18 cellular contexts compared by ENCODE assay signal in genomic region chr10:88820990-88821389, GRCh38. TPM values are rescaled to one million over a fixed set of nuclear protein-coding genes. Genes with fewer than 3 reads are reported as not detected.
DNase-seq lines count a peak whose midpoint lies in the region; ATAC-seq, FAIRE-seq and TF ChIP-seq lines count a peak whose summit lies in the region.
"Had no signal": no experiment of that assay in that cellular context is flagged by ENCODE, and none has a peak within 500 bp of the region (broad histone marks: within the 10 kb centered on the region; RNA-seq: fewer than 3 reads in every experiment).

No MANE protein-coding gene starts in this region.

- POLR2A ChIA-PET in HepG2 (lab: Yijun Ruan, JAX), result no interaction called here

- no peak for TF ChIP-seq CTCF in AG10803 (conservative IDR thresholded peaks at IDR 0.05; ENCODE audit: low read length)
- no peak for TF ChIP-seq CTCF in HepG2 (CRISPR knock-in tag; IDR thresholded peaks at IDR 0.05)

- TF ChIP-seq EP300 in HepG2 (IDR thresholded peaks at IDR 0.05; ENCODE audit: low read depth in 2 of 2, low read length in 2 of 2) (no peak), HepG2 (CRISPR knock-in tag; IDR thresholded peaks at IDR 0.05; ENCODE audit: borderline replicate concordance) (no peak)

- ATAC-seq in HepG2 (no peak), GM18909 (IDR thresholded peaks at IDR 0.05; ENCODE audit: poor library complexity, unreplicated experiment) (no peak)
- ATAC-seq: GM12878; stimulated activated naive CD8-positive, alpha-beta T cell treated with anti-CD3 and anti-CD28 coated beads, Interleukin-15, Interleukin-2, amounts not matched to agents 100 U/mL and 50 U/mL, for 24 hours had no signal

- no peak overlapping the region for H3K27ac ChIP-seq in HepG2 (ENCODE audit: extremely low read length, insufficient read depth, low read length)

- no peak for TF ChIP-seq RAD21 in HepG2 (CRISPR knock-in tag; IDR thresholded peaks at IDR 0.05)

- intact Hi-C loops in HepG2 (cut with micrococcal nuclease; ENCODE audit: unreplicated experiment), result no loop called here

- no peak overlapping the region for H3K9ac ChIP-seq in HepG2 (ENCODE audit: insufficient read depth, low read depth, low read length)

- no peak overlapping the region for H2AFZ ChIP-seq in HepG2 (ENCODE audit: low read length)

- CTCF ChIA-PET in HepG2 (lab: Yijun Ruan, JAX; ENCODE audit: low intra/inter-chr PET ratio, low total read pairs), result no interaction called here

- no peaks in the 10 kb centered on the region for H3K9me3 ChIP-seq in HepG2 (ENCODE audit: low read length)

- H3K4me2 ChIP-seq in HepG2 (ENCODE audit: low read depth, low read length), result no peak overlapping the region

- TF ChIP-seq POLR2A in HepG2 (IDR thresholded peaks at IDR 0.05; ENCODE audit: insufficient read depth in 1 of 2, low read depth in 2 of 2, low read length in 2 of 2), result no peak

- H3K4me3 ChIP-seq in AG10803 (ENCODE audit: low read length), result no peak overlapping the region
- H3K4me3 ChIP-seq in HepG2 (replicated peaks in 1 of 3; ENCODE audit: insufficient read depth in 1 of 3, low read depth in 2 of 3, low read length in 3 of 3), result no peak overlapping the region
- H3K4me3 ChIP-seq: GM12878 had no signal

- DNase-seq in AG10803 (ENCODE audit: low read depth), result peak; percentile 84
- peak; percentile 27 for DNase-seq in HPDE6-E6E7 (ENCODE audit: extremely low spot score)
- DNase-seq in astrocyte of the hippocampus (ENCODE audit: low read depth, low spot score), result peak; percentile 28
- DNase-seq in iris pigment epithelial cell (ENCODE audit: low read depth), result peak; percentile 74
- DNase-seq in HepG2 (ENCODE audit: low spot score), result no peak
- no peak for DNase-seq in activated CD4-positive, alpha-beta T cell treated with anti-CD3 and anti-CD28 coated beads, Interleukin-2, amount 50 U/mL, for 1 hour
- no peak for DNase-seq in activated CD8-positive, alpha-beta memory T cell treated with anti-CD3 and anti-CD28 coated beads, Interleukin-2, amount 50 U/mL, for 48 hours
- DNase-seq: activated CD8-positive, alpha-beta memory T cell treated with anti-CD3 and anti-CD28 coated beads for 24 hours; H7; NCI-H2029 treated with DMSO at 0.1 percent for 48 hours; stimulated activated CD4-positive, alpha-beta T cell treated with anti-CD3 and anti-CD28 coated beads, Interleukin-4, amount 100 ng/mL, for 4 hours; stimulated activated naive CD8-positive, alpha-beta T cell treated with anti-CD3 and anti-CD28 coated beads, Interleukin-15, Interleukin-2, amounts not matched to agents 100 U/mL and 50 U/mL, for 24 hours; T1000 had no signal

- no peaks in the 10 kb centered on the region for H3K36me3 ChIP-seq in HepG2 (replicated peaks in 1 of 2; ENCODE audit: control insufficient read depth in 1 of 2, insufficient read depth in 2 of 2, low read length in 2 of 2)

- BruUV-seq in HepG2 (replicated peaks; lab: Mats Ljungman, UMichigan), result no TSS peak

- no peaks in the 10 kb centered on the region for H3K4me1 ChIP-seq in HepG2 (ENCODE audit: insufficient read depth, low read length)

- H3K27me3 ChIP-seq in HepG2 (ENCODE audit: control insufficient read depth in 1 of 2, insufficient read depth in 2 of 2, low read length in 2 of 2), result peaks cover 0 to 4% of the 10 kb centered on the region in 2 experiments; a peak in 1 of 5 replicates

- no peaks in the 10 kb centered on the region for H3K79me2 ChIP-seq in HepG2 (ENCODE audit: insufficient read depth, low read length)

- FAIRE-seq in HepG2 (lab: Jason Lieb, UNC), result no peak
- FAIRE-seq: GM12878 had no signal

- in situ Hi-C loops in HepG2 (cut with HindIII; ENCODE audit: extremely low pct_ligation_motif_present, low pct_unique_long_range_greater_than_20kb), result no loop called here

- no peaks in the 10 kb centered on the region for H4K20me1 ChIP-seq in HepG2 (ENCODE audit: insufficient read depth, low read length)

TF ChIP-seq in HepG2, 621 proteins besides CTCF, POLR2A, EP300 and RAD21:
- no peak for TF ChIP-seq MAFF (IDR thresholded peaks at IDR 0.05; ENCODE audit: low read depth, low read length)
- TF ChIP-seq MEIS1 (CRISPR knock-in tag; IDR thresholded peaks at IDR 0.05; ENCODE audit: borderline replicate concordance), result no peak
- no peak for TF ChIP-seq ZNF3 (CRISPR knock-in tag; IDR thresholded peaks at IDR 0.05)
- TF ChIP-seq SNAPC2 (CRISPR knock-in tag; IDR thresholded peaks at IDR 0.05), result no peak
- TF ChIP-seq ZSCAN31 (CRISPR knock-in tag; IDR thresholded peaks at IDR 0.05; ENCODE audit: low read depth), result no peak

RNA-seq across cellular contexts. Expression of gene LIPM, which starts 18.5 kb away (rescaled TPM):
- total RNA-seq in HepG2 (2016; rRNA removed; fragmentation: Illumina TruSeq; extraction: Trizol), result not detected in 2 replicates
- total RNA-seq in HepG2 (2016; cell fraction: cytosol; rRNA removed; fragmentation: Illumina TruSeq; extraction: Trizol; ENCODE audit: low read depth), result not detected in 2 replicates
- total RNA-seq in HepG2 (2016; cell fraction: insoluble cytoplasmic fraction; rRNA removed; fragmentation: Illumina TruSeq; extraction: Trizol), result not detected in 2 replicates
- not detected in 2 replicates for total RNA-seq in HepG2 (2016; cell fraction: membrane; rRNA removed; fragmentation: Illumina TruSeq; extraction: Trizol)
- total RNA-seq in HepG2 (2016; cell fraction: nucleus; rRNA removed; fragmentation: Illumina TruSeq; extraction: Trizol), result not detected in 2 replicates
- not detected in 2 replicates for polyA plus RNA-seq in HepG2 (2011; rRNA removed)
- polyA plus RNA-seq in HepG2 (2011; cell fraction: cytosol; rRNA removed), result not detected in 2 replicates
- not detected in 2 replicates for polyA plus RNA-seq in HepG2 (2011; cell fraction: nucleus; rRNA removed)
- not detected in 2 replicates for polyA plus RNA-seq in HepG2 (2012)
- not detected in 2 replicates for polyA plus RNA-seq in HepG2 (2016; cell fraction: cytosol; fragmentation: Illumina TruSeq; extraction: Trizol; ENCODE audit: low read depth)
- not detected in 2 replicates for polyA plus RNA-seq in HepG2 (2016; cell fraction: insoluble cytoplasmic fraction; fragmentation: Illumina TruSeq; extraction: Trizol; ENCODE audit: low read depth)
- not detected in 2 replicates for polyA plus RNA-seq in HepG2 (2016; cell fraction: membrane; fragmentation: Illumina TruSeq; extraction: Trizol; ENCODE audit: low read depth)
- polyA plus RNA-seq in HepG2 (2016; cell fraction: nucleus; fragmentation: Illumina TruSeq; extraction: Trizol; ENCODE audit: insufficient read depth, low read depth), result not detected in 2 replicates
- polyA minus RNA-seq in HepG2 (2011; rRNA and poly(A)+ RNA removed; ENCODE audit: low replicate concordance), result 0.26 TPM in 1 of 2 replicates, not detected in the other
- polyA minus RNA-seq in HepG2 (2011; cell fraction: cytosol; rRNA and poly(A)+ RNA removed), result not detected in 2 replicates
- polyA minus RNA-seq in HepG2 (2011; cell fraction: nucleus; rRNA and poly(A)+ RNA removed), result not detected in 2 replicates
- total RNA-seq: GM12878, H7, mesothelial cell of epicardium, posterior vena cava had no signal
- polyA plus RNA-seq: GM12878, IgD-negative memory B cell had no signal

RNA-seq across cellular contexts. Expression of gene ANKRD22, which starts 30.7 kb away (rescaled TPM):
- total RNA-seq in HepG2 (2016; rRNA removed; fragmentation: Illumina TruSeq; extraction: Trizol), result not detected in 2 replicates
- total RNA-seq in HepG2 (2016; cell fraction: cytosol; rRNA removed; fragmentation: Illumina TruSeq; extraction: Trizol; ENCODE audit: low read depth), result not detected in 2 replicates
- total RNA-seq in HepG2 (2016; cell fraction: insoluble cytoplasmic fraction; rRNA removed; fragmentation: Illumina TruSeq; extraction: Trizol), result not detected in 2 replicates
- total RNA-seq in HepG2 (2016; cell fraction: membrane; rRNA removed; fragmentation: Illumina TruSeq; extraction: Trizol), result not detected in 2 replicates
- total RNA-seq in HepG2 (2016; cell fraction: nucleus; rRNA removed; fragmentation: Illumina TruSeq; extraction: Trizol), result not detected in 2 replicates
- not detected in 2 replicates for polyA plus RNA-seq in HepG2 (2011; rRNA removed)
- polyA plus RNA-seq in HepG2 (2011; cell fraction: cytosol; rRNA removed), result not detected in 2 replicates
- not detected in 2 replicates for polyA plus RNA-seq in HepG2 (2011; cell fraction: nucleus; rRNA removed)
- polyA plus RNA-seq in HepG2 (2012), result not detected in 2 replicates
- polyA plus RNA-seq in HepG2 (2016; cell fraction: cytosol; fragmentation: Illumina TruSeq; extraction: Trizol; ENCODE audit: low read depth), result not detected in 2 replicates
- polyA plus RNA-seq in HepG2 (2016; cell fraction: insoluble cytoplasmic fraction; fragmentation: Illumina TruSeq; extraction: Trizol; ENCODE audit: low read depth), result not detected in 2 replicates
- not detected in 2 replicates for polyA plus RNA-seq in HepG2 (2016; cell fraction: membrane; fragmentation: Illumina TruSeq; extraction: Trizol; ENCODE audit: low read depth)
- not detected in 2 replicates for polyA plus RNA-seq in HepG2 (2016; cell fraction: nucleus; fragmentation: Illumina TruSeq; extraction: Trizol; ENCODE audit: insufficient read depth, low read depth)
- polyA minus RNA-seq in HepG2 (2011; rRNA and poly(A)+ RNA removed; ENCODE audit: low replicate concordance), result not detected in 2 replicates
- polyA minus RNA-seq in HepG2 (2011; cell fraction: cytosol; rRNA and poly(A)+ RNA removed), result not detected in 2 replicates
- not detected in 2 replicates for polyA minus RNA-seq in HepG2 (2011; cell fraction: nucleus; rRNA and poly(A)+ RNA removed)
- total RNA-seq: H7 had no signal
- polyA plus RNA-seq: IgD-negative memory B cell had no signal

RNA-seq across cellular contexts. Expression of gene STAMBPL1, which starts 59.1 kb away (rescaled TPM):
- total RNA-seq in HepG2 (2016; rRNA removed; fragmentation: Illumina TruSeq; extraction: Trizol), result 1.5 and 1.6 TPM in 2 replicates
- 0.79 and 1.1 TPM in 2 replicates for total RNA-seq in HepG2 (2016; cell fraction: cytosol; rRNA removed; fragmentation: Illumina TruSeq; extraction: Trizol; ENCODE audit: low read depth)
- 1.7 TPM in 2 replicates for total RNA-seq in HepG2 (2016; cell fraction: insoluble cytoplasmic fraction; rRNA removed; fragmentation: Illumina TruSeq; extraction: Trizol)
- total RNA-seq in HepG2 (2016; cell fraction: membrane; rRNA removed; fragmentation: Illumina TruSeq; extraction: Trizol), result 1.5 and 1.6 TPM in 2 replicates
- total RNA-seq in HepG2 (2016; cell fraction: nucleus; rRNA removed; fragmentation: Illumina TruSeq; extraction: Trizol), result 3.3 and 3.9 TPM in 2 replicates
- 1.0 and 1.4 TPM in 2 replicates for polyA plus RNA-seq in HepG2 (2011; rRNA removed)
- 0.82 and 0.91 TPM in 2 replicates for polyA plus RNA-seq in HepG2 (2011; cell fraction: cytosol; rRNA removed)
- polyA plus RNA-seq in HepG2 (2011; cell fraction: nucleus; rRNA removed), result 1.6 and 2.4 TPM in 2 replicates
- polyA plus RNA-seq in HepG2 (2012), result 0.62 and 0.73 TPM in 2 replicates
- 0.42 and 0.52 TPM in 2 replicates for polyA plus RNA-seq in HepG2 (2016; cell fraction: cytosol; fragmentation: Illumina TruSeq; extraction: Trizol; ENCODE audit: low read depth)
- polyA plus RNA-seq in HepG2 (2016; cell fraction: insoluble cytoplasmic fraction; fragmentation: Illumina TruSeq; extraction: Trizol; ENCODE audit: low read depth), result 1.2 and 1.9 TPM in 2 replicates
- 0.41 and 0.76 TPM in 2 replicates for polyA plus RNA-seq in HepG2 (2016; cell fraction: membrane; fragmentation: Illumina TruSeq; extraction: Trizol; ENCODE audit: low read depth)
- polyA plus RNA-seq in HepG2 (2016; cell fraction: nucleus; fragmentation: Illumina TruSeq; extraction: Trizol; ENCODE audit: insufficient read depth, low read depth), result 0.38 and 1.6 TPM in 2 replicates
- polyA minus RNA-seq in HepG2 (2011; rRNA and poly(A)+ RNA removed; ENCODE audit: low replicate concordance), result 1.6 and 17.0 TPM in 2 replicates
- 0.49 and 0.62 TPM in 2 replicates for polyA minus RNA-seq in HepG2 (2011; cell fraction: cytosol; rRNA and poly(A)+ RNA removed)
- 5.2 and 5.8 TPM in 2 replicates for polyA minus RNA-seq in HepG2 (2011; cell fraction: nucleus; rRNA and poly(A)+ RNA removed)

Comparison
In these comparisons a context has a peak if more than half of its experiments do, and no peak if none do; other contexts are left out.
1. DNase-seq: peak in AG10803 (single experiment), HPDE6-E6E7 (single experiment), astrocyte of the hippocampus (single experiment) and iris pigment epithelial cell (single experiment); none in HepG2 (single experiment), activated CD4-positive, alpha-beta T cell treated with anti-CD3 and anti-CD28 coated beads, Interleukin-2, amount 50 U/mL, for 1 hour (single experiment) and activated CD8-positive, alpha-beta memory T cell treated with anti-CD3 and anti-CD28 coated beads, Interleukin-2, amount 50 U/mL, for 48 hours (single experiment).